In genomic region chr2:118088051-118089014, GRCh38 we compare ENCODE assay signal across 8 cellular contexts. TPM values are rescaled to one million over a fixed set of nuclear protein-coding genes. Genes with fewer than 3 reads are reported as not detected.
DNase-seq lines count a peak whose midpoint lies in the region; ATAC-seq and TF ChIP-seq lines count a peak whose summit lies in the region.

Gene INSIG2, plus strand, starts transcription at chr2:118088471. Its CDS starts 8,086 bp downstream, at chr2:118096557.

- no peaks in the 10 kb centered on the region for H3K9me1 ChIP-seq in IMR-90 (ENCODE audit: insufficient read depth, low read length)

- H2BK20ac ChIP-seq in IMR-90 (ENCODE audit: low read depth, low read length), result 0 out of 2 replicates have a peak within 1 kb of the TSS, but pooled peaks have one; percentile 1

- peak within 1 kb of the TSS; percentile 14; the same call in 1 of the 2 replicates for H2BK120ac ChIP-seq in IMR-90 (ENCODE audit: low read depth, low read length)

- peak within 1 kb of the TSS; percentile 55 for H3K4ac ChIP-seq in IMR-90 (ENCODE audit: low read depth, low read length)

- peaks cover 5 to 29% of the 10 kb centered on the region in 2 experiments; a peak in 2 of 4 replicates for H3K79me1 ChIP-seq in IMR-90 (ENCODE audit: low read depth in 1 of 2, low read length in 2 of 2)

- no peak within 1 kb of the TSS for H2BK15ac ChIP-seq in IMR-90 (ENCODE audit: low read depth, low read length)

- no peak for TF ChIP-seq CTCF in IMR-90 (conservative IDR thresholded peaks at IDR 0.05; ENCODE audit: low read depth, low read length)

- in situ Hi-C loops in IMR-90 (cut with MboI; ENCODE audit: low sequenced_read_pairs), result no loop called here

- H3K56ac ChIP-seq in IMR-90 (ENCODE audit: extremely low read depth, insufficient read depth, low read length), result peak within 1 kb of the TSS; percentile 48; the same call in 1 of the 2 replicates

- H3K18ac ChIP-seq in IMR-90 (ENCODE audit: low read depth, low read length), result peak within 1 kb of the TSS; percentile 46

- H2BK5ac ChIP-seq in IMR-90 (ENCODE audit: low read depth, low read length, poor library complexity, severe bottlenecking), result peak within 1 kb of the TSS; percentile 25

- H3K4me2 ChIP-seq in IMR-90 (ENCODE audit: low read depth, low read length), result peak within 1 kb of the TSS; percentile 88

- H3K4me3 ChIP-seq in IMR-90 (ENCODE audit: insufficient read depth, low read depth, low read length), result peak within 1 kb of the TSS; percentile 75
- H3K4me3 ChIP-seq in mucosa of rectum (ENCODE audit: low read length in 2 of 2), result peak within 1 kb of the TSS; percentile 95 to 97

- peaks cover 1% of the 10 kb centered on the region; the same call in 1 of the 2 replicates for H3K4me1 ChIP-seq in IMR-90 (ENCODE audit: control insufficient read depth, insufficient read depth, low read length)
- H3K4me1 ChIP-seq in mucosa of rectum (ENCODE audit: control insufficient read depth in 2 of 2, insufficient read depth in 2 of 2, low read length in 2 of 2), result peaks cover 11 to 14% of the 10 kb centered on the region in 2 donors

- H3K23ac ChIP-seq in IMR-90 (ENCODE audit: low read depth, low read length), result peak within 1 kb of the TSS; percentile 74

- H3K9me3 ChIP-seq in IMR-90 (ENCODE audit: control insufficient read depth, insufficient read depth, low read length) (no peaks in the 10 kb centered on the region), mucosa of rectum (ENCODE audit: control insufficient read depth in 2 of 2, low read length in 2 of 2) (no peaks in the 10 kb centered on the region)

- H3K9ac ChIP-seq in IMR-90 (ENCODE audit: low read depth, low read length) (peak within 1 kb of the TSS; percentile 58), mucosa of rectum (ENCODE audit: low read depth in 1 of 2, low read length in 2 of 2) (peak within 1 kb of the TSS; percentile 77 to 80)

- H4K91ac ChIP-seq in IMR-90 (ENCODE audit: insufficient read depth, low read depth, low read length), result peak within 1 kb of the TSS; percentile 20; the same call in 1 of the 2 replicates

- peak within 1 kb of the TSS; percentile 67 for H4K5ac ChIP-seq in IMR-90 (ENCODE audit: low read depth, low read length)

- peak within 1 kb of the TSS; percentile 49; the same call in 1 of the 2 replicates for H3K14ac ChIP-seq in IMR-90 (replicated peaks; ENCODE audit: low read depth, low read length)

- peak within 1 kb of the TSS; percentile 89 for H2AK9ac ChIP-seq in IMR-90 (replicated peaks; ENCODE audit: low read depth, low read length, poor library complexity)

- peak within 1 kb of the TSS; percentile 31 for H3K27ac ChIP-seq in IMR-90 (ENCODE audit: insufficient read depth, low read length)
- peak within 1 kb of the TSS; percentile 74 for H3K27ac ChIP-seq in epithelial cell of prostate
- H3K27ac ChIP-seq in mucosa of rectum (ENCODE audit: low read depth in 2 of 2, low read length in 2 of 2), result peak within 1 kb of the TSS; percentile 49 to 60

- H2AFZ ChIP-seq in IMR-90 (replicated peaks; ENCODE audit: low read length, poor library complexity), result peak within 1 kb of the TSS; percentile 93

- H2AK5ac ChIP-seq in IMR-90 (ENCODE audit: low read depth, low read length), result no peak within 1 kb of the TSS

- H4K8ac ChIP-seq in IMR-90 (ENCODE audit: low read depth in 2 of 2, low read length in 2 of 2), result peak within 1 kb of the TSS; percentile 61 to 87; a peak in 3 of 4 replicates

- no peak for TF ChIP-seq RAD21 in IMR-90 (IDR thresholded peaks at IDR 0.05; ENCODE audit: low read length)

- no TSS peak for BruUV-seq in IMR-90 (replicated peaks; lab: Mats Ljungman, UMichigan)

- dilution Hi-C loops in IMR-90 (cut with HindIII; ENCODE audit: low sequenced_read_pairs, unreplicated experiment), result no loop called here

- intact Hi-C loops in IMR-90 (cut with micrococcal nuclease), result loop anchor here (5.0 kb wide), 1 partner anchor 99 kb away; no protein-coding TSS in a partner anchor

- H4K20me1 ChIP-seq in IMR-90 (ENCODE audit: insufficient read depth, low read length), result peaks cover 8% of the 10 kb centered on the region; the same call in 1 of the 2 replicates

- TF ChIP-seq POLR2A in IMR-90 (IDR thresholded peaks at IDR 0.05; ENCODE audit: low read depth, low read length), result no peak

- POLR2A ChIA-PET in IMR-90 (lab: Charles Lee; ENCODE audit: unreplicated experiment), result interaction anchor here (0.6 kb wide), 1 partner anchor 71 kb away, joined by 6 read pairs; no protein-coding TSS in a partner anchor

- 1% methylated on average over 21 of the region's 63 CpGs; no CpG with 5 or more reads in 1 of the 2 experiments for WGBS in IMR-90 (ENCODE audit: extremely low coverage in 2 of 2, insufficient read length in 1 of 2), 2 experiments

- H3K27me3 ChIP-seq in IMR-90 (ENCODE audit: control insufficient read depth, insufficient read depth, low read length) (peaks cover 2% of the 10 kb centered on the region; the same call in 1 of the 2 replicates), mucosa of rectum (ENCODE audit: control insufficient read depth in 2 of 2, insufficient read depth in 2 of 2, low read length in 2 of 2) (no peaks in the 10 kb centered on the region)

- ATAC-seq in GM21528 (IDR thresholded peaks at IDR 0.05; ENCODE audit: low FRiP score, unreplicated experiment) (peak; percentile 97), IMR-90 (ENCODE audit: low read depth) (peak; percentile 97)

- H3K36me3 ChIP-seq in IMR-90 (ENCODE audit: control insufficient read depth, insufficient read depth, low read length) (no peaks in the 10 kb centered on the region), mucosa of rectum (ENCODE audit: control insufficient read depth in 2 of 2, insufficient read depth in 2 of 2, low read length in 2 of 2) (no peaks in the 10 kb centered on the region)

- CTCF ChIA-PET in IMR-90 (lab: Yijun Ruan, JAX), result interaction anchor here (1.0 to 1.5 kb wide), 2 partner anchors 10 to 18 kb away, joined by 3 to 4 read pairs; no protein-coding TSS in a partner anchor

- DNase-seq in DMS153 (lab: John Stamatoyannopoulos, UW) (peak; percentile 98), IMR-90 (peak; percentile 91), OCI-M1 (lab: John Stamatoyannopoulos, UW) (peak; percentile 98), activated T-cell treated with anti-CD3 and anti-CD28 coated beads for 24 hours (ENCODE audit: low read depth) (peak; percentile 85), epithelial cell of prostate (ENCODE audit: low read depth, low spot score) (peak; percentile 94)
- peak; percentile 94 for DNase-seq in stimulated activated CD8-positive, alpha-beta memory T cell treated with anti-CD3 and anti-CD28 coated beads, Interleukin-4, amount 100 ng/mL, for 48 hours

TF ChIP-seq in IMR-90, 13 proteins besides CTCF, POLR2A, EP300 and RAD21:
- TF ChIP-seq ELK1 (IDR thresholded peaks at IDR 0.05; ENCODE audit: borderline replicate concordance, low read depth, low read length) (no peak), FOS (IDR thresholded peaks at IDR 0.05; ENCODE audit: low read depth, low read length) (no peak), CEBPB (IDR thresholded peaks at IDR 0.05; ENCODE audit: low read depth, low read length) (no peak), MAFK (IDR thresholded peaks at IDR 0.05; ENCODE audit: low read depth, low read length) (peak; percentile 51; the same call in 1 of the 2 replicates), RFX5 (IDR thresholded peaks at IDR 0.05; ENCODE audit: low read depth, low read length) (no peak), USF2 (IDR thresholded peaks at IDR 0.05; ENCODE audit: low read depth, low read length) (no peak), BHLHE40 (IDR thresholded peaks at IDR 0.05; ENCODE audit: low read depth, low read length) (no peak), CHD1 (IDR thresholded peaks at IDR 0.05; ENCODE audit: low read depth, low read length) (no peak), SMC3 (IDR thresholded peaks at IDR 0.05; ENCODE audit: low read depth, low read length) (no peak), MAZ (IDR thresholded peaks at IDR 0.05; ENCODE audit: borderline replicate concordance, low read depth, low read length) (peak; percentile 21; the same call in 1 of the 2 replicates), MXI1 (IDR thresholded peaks at IDR 0.05; ENCODE audit: borderline replicate concordance, low read depth, low read length) (peak; percentile 59; the same call in 1 of the 2 replicates), RCOR1 (IDR thresholded peaks at IDR 0.05; ENCODE audit: insufficient replicate concordance, low read length) (no peak), NFE2L2 (IDR thresholded peaks at IDR 0.05; ENCODE audit: low read depth, low read length) (no peak)

RNA-seq across cellular contexts. Expression of gene INSIG2, which starts in this region (rescaled TPM):
- 9.1 and 12.5 TPM in 2 replicates for total RNA-seq in IMR-90 (2012; rRNA removed)
- 8.2 and 11.7 TPM in 2 replicates for polyA plus RNA-seq in IMR-90 (2012; rRNA removed)
- polyA plus RNA-seq in IMR-90 (2012; cell fraction: cytosol; rRNA removed), result 2.4 TPM in 2 replicates
- polyA plus RNA-seq in IMR-90 (2012; cell fraction: nucleus; rRNA removed; ENCODE audit: low replicate concordance), result 1.8 and 17.1 TPM in 2 replicates

Comparison
In these comparisons a context has a peak if more than half of its experiments do, and no peak if none do; other contexts are left out.
1. Peak in every context shown above with its lines: DNase-seq, ATAC-seq, H3K4me3 ChIP-seq and H3K27ac ChIP-seq.